Comparison of ENCODE assay signal across 9 cellular contexts in genomic region chr1:19156676-19157075, GRCh38. TPM values are rescaled to one million over a fixed set of nuclear protein-coding genes. Genes with fewer than 3 reads are reported as not detected.
A peak's percentile ranks its signal among the peaks of the same experiment; 100 is the strongest.
DNase-seq lines count a peak whose midpoint lies in the region; ATAC-seq and TF ChIP-seq lines count a peak whose summit lies in the region.
"Had no signal": no experiment of that assay in that cellular context is flagged by ENCODE, and none has a peak within 500 bp of the region (broad histone marks: within the 10 kb centered on the region; RNA-seq: fewer than 3 reads in every experiment).

No MANE protein-coding gene starts in this region.

- H3K4me1 ChIP-seq in gastroesophageal sphincter: no peaks in the 10 kb centered on the region

- H3K4me3 Mint-ChIP-seq in activated CD8-positive, alpha-beta T cell treated with anti-CD3 and anti-CD28 coated beads, Interleukin-2, amount 10 ng/mL, durations not matched to agents 7 days and 5 days: no peak overlapping the region

- WGBS in gastroesophageal sphincter (ENCODE audit: low coverage in 1 of 2), 2 donors: 49 to 58% methylated on average over 3 to 5 of the region's 5 CpGs

- TF ChIP-seq CTCF in gastroesophageal sphincter (IDR thresholded peaks at IDR 0.05): no peak

- CTCF ChIA-PET in activated CD8-positive, alpha-beta T cell treated with anti-CD3 and anti-CD28 coated beads, Interleukin-2, amount 10 ng/mL, durations not matched to agents 7 days and 5 days (lab: Charles Lee): interaction anchor here (0.9 to 1.0 kb wide), 3 partner anchors 23 to 84 kb away, joined by 3 read pairs; no protein-coding TSS in a partner anchor

- no peaks in the 10 kb centered on the region for H3K9me3 Mint-ChIP-seq in activated CD8-positive, alpha-beta T cell treated with anti-CD3 and anti-CD28 coated beads, Interleukin-2, amount 10 ng/mL, durations not matched to agents 7 days and 5 days (ENCODE audit: insufficient read depth)

- peak overlapping the region in 1 of 4 donors; percentile 67 for H3K27ac ChIP-seq in gastroesophageal sphincter

- TF ChIP-seq EP300 in gastroesophageal sphincter (IDR thresholded peaks at IDR 0.05): no peak

- H3K9me3 ChIP-seq in gastroesophageal sphincter: no peaks in the 10 kb centered on the region

- H3K27me3 ChIP-seq in gastroesophageal sphincter: no peaks in the 10 kb centered on the region

- peaks cover 51 to 100% of the 10 kb centered on the region in 2 donors for H3K36me3 ChIP-seq in gastroesophageal sphincter

- H3K4me3 ChIP-seq in gastroesophageal sphincter: no peak overlapping the region

- POLR2A ChIA-PET in activated CD8-positive, alpha-beta T cell treated with anti-CD3 and anti-CD28 coated beads, Interleukin-2, amount 10 ng/mL, durations not matched to agents 7 days and 5 days (lab: Charles Lee): no interaction called here

- peak overlapping the region; percentile 42 for H3K27ac Mint-ChIP-seq in activated CD8-positive, alpha-beta T cell treated with anti-CD3 and anti-CD28 coated beads, Interleukin-2, amount 10 ng/mL, durations not matched to agents 7 days and 5 days

- no peak for ATAC-seq in activated CD8-positive, alpha-beta T cell treated with anti-CD3 and anti-CD28 coated beads, Interleukin-2, amount 10 ng/mL, durations not matched to agents 7 days and 5 days
- ATAC-seq in gastroesophageal sphincter (peak; percentile 67), GM18873 (IDR thresholded peaks at IDR 0.05; ENCODE audit: low FRiP score, unreplicated experiment) (no peak)

- H3K36me3 Mint-ChIP-seq in activated CD8-positive, alpha-beta T cell treated with anti-CD3 and anti-CD28 coated beads, Interleukin-2, amount 10 ng/mL, durations not matched to agents 7 days and 5 days (ENCODE audit: low read depth): peaks cover 88% of the 10 kb centered on the region

- peaks cover 13% of the 10 kb centered on the region for H3K4me1 Mint-ChIP-seq in activated CD8-positive, alpha-beta T cell treated with anti-CD3 and anti-CD28 coated beads, Interleukin-2, amount 10 ng/mL, durations not matched to agents 7 days and 5 days (ENCODE audit: low read depth)

- DNase-seq in HT1080 (ENCODE audit: low read depth) (peak; percentile 53), renal cortical epithelial cell (ENCODE audit: low read depth) (peak; percentile 56), cerebellar nuclear complex (lab: John Stamatoyannopoulos, UW) (no peak), NCI-H2196 treated with DMSO at 0.1 percent for 48 hours (lab: John Stamatoyannopoulos, UW; ENCODE audit: unreplicated experiment) (no peak)
- no peak for DNase-seq in activated CD8-positive, alpha-beta T cell treated with anti-CD3 and anti-CD28 coated beads, Interleukin-2, amount 10 ng/mL, durations not matched to agents 7 days and 5 days
- DNase-seq: activated CD8-positive, alpha-beta memory T cell treated with anti-CD3 and anti-CD28 coated beads for 24 hours; NCI-H146 had no signal

- no peak for TF ChIP-seq POLR2A in gastroesophageal sphincter (IDR thresholded peaks at IDR 0.05)

- no peaks in the 10 kb centered on the region for H3K27me3 Mint-ChIP-seq in activated CD8-positive, alpha-beta T cell treated with anti-CD3 and anti-CD28 coated beads, Interleukin-2, amount 10 ng/mL, durations not matched to agents 7 days and 5 days (ENCODE audit: low read depth)

RNA-seq across cellular contexts. Expression of gene UBR4, which starts 53.4 kb away (rescaled TPM):
- 73.7 and 90.5 TPM in 2 replicates for total RNA-seq in HT1080 (2014; rRNA removed; shearing (Covaris generic))
- 40.3 and 41.4 TPM in 2 replicates for polyA plus RNA-seq in HT1080 (2015; cell fraction: cytosol; rRNA removed)
- polyA plus RNA-seq in HT1080 (2015; cell fraction: nucleus; rRNA removed): 249 and 326 TPM in 2 replicates
- total RNA-seq in activated CD8-positive, alpha-beta T cell treated with anti-CD3 and anti-CD28 coated beads, Interleukin-2, amount 10 ng/mL, durations not matched to agents 7 days and 5 days: 100 to 1,000 TPM; 117 to 125 TPM
- total RNA-seq in gastroesophageal sphincter (100 to 1,000 TPM in 3 of 4 donors, 10 to 100 TPM in 1; 79.3 to 200 (median 191) TPM), renal cortical epithelial cell (61.1 and 174 TPM in 2 replicates)

Comparison
In these comparisons a context has a peak if more than half of its experiments do, and no peak if none do; other contexts are left out.
1. DNase-seq: peak in HT1080 (single experiment) and renal cortical epithelial cell (single experiment); none in activated CD8-positive, alpha-beta T cell treated with anti-CD3 and anti-CD28 coated beads, Interleukin-2, amount 10 ng/mL, durations not matched to agents 7 days and 5 days (single experiment), cerebellar nuclear complex (0 of 2) and NCI-H2196 treated with DMSO at 0.1 percent for 48 hours (single experiment).